1 cellular context compared by ENCODE assay signal in the genomic region with DNA sequence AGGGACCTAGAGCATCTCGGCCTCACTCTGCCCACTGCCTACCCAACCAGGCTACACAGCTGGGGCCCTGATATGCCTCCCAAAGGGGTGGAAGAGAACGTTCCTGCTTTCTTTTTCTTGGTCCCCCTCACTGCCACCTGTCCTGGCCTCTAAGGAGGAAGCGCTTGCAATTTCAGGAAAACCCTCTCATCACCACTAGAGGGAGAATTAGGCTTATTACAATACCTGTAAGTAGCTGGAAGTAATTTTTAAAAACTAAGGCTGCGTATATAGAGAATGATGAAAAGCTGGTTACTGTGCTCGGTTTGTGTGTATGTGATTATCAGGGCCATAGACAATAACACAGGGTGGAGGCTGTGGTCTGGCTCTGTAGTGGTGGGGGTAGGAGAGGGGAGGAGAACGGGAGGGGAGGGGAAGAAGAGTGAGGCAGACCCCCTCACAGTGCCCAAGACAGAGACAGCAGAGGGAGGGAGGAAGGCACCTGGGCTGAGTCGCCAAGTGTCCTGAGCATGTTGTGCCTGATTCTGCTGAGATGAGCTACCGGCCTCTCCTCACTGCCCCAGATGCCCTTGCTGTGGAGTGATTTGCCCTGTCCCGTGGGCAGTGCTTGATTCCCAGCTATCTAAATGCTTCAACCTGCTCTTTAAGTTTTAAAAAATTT.
TF ChIP-seq lines count a peak whose summit lies in the region.

No MANE protein-coding gene starts in this region.

TF ChIP-seq in SK-N-SH treated with all-trans-retinoic acid at 6 μM for 48 hours, 23 proteins besides CTCF, POLR2A, EP300 and RAD21 (continued from another document):
- TF ChIP-seq, protein P1, sequence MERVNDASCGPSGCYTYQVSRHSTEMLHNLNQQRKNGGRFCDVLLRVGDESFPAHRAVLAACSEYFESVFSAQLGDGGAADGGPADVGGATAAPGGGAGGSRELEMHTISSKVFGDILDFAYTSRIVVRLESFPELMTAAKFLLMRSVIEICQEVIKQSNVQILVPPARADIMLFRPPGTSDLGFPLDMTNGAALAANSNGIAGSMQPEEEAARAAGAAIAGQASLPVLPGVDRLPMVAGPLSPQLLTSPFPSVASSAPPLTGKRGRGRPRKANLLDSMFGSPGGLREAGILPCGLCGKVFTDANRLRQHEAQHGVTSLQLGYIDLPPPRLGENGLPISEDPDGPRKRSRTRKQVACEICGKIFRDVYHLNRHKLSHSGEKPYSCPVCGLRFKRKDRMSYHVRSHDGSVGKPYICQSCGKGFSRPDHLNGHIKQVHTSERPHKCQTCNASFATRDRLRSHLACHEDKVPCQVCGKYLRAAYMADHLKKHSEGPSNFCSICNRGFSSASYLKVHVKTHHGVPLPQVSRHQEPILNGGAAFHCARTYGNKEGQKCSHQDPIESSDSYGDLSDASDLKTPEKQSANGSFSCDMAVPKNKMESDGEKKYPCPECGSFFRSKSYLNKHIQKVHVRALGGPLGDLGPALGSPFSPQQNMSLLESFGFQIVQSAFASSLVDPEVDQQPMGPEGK (CRISPR knock-in tag; IDR thresholded peaks at IDR 0.05; ENCODE audit: borderline replicate concordance) = no peak
- TF ChIP-seq, protein P2, sequence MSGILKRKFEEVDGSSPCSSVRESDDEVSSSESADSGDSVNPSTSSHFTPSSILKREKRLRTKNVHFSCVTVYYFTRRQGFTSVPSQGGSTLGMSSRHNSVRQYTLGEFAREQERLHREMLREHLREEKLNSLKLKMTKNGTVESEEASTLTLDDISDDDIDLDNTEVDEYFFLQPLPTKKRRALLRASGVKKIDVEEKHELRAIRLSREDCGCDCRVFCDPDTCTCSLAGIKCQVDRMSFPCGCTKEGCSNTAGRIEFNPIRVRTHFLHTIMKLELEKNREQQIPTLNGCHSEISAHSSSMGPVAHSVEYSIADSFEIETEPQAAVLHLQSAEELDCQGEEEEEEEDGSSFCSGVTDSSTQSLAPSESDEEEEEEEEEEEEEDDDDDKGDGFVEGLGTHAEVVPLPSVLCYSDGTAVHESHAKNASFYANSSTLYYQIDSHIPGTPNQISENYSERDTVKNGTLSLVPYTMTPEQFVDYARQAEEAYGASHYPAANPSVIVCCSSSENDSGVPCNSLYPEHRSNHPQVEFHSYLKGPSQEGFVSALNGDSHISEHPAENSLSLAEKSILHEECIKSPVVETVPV (CRISPR knock-in tag; IDR thresholded peaks at IDR 0.05) = no peak
- TF ChIP-seq ZNF70 (CRISPR knock-in tag; IDR thresholded peaks at IDR 0.05) (no peak), OSR1 (CRISPR knock-in tag; IDR thresholded peaks at IDR 0.05) (no peak)
- TF ChIP-seq, protein P3, sequence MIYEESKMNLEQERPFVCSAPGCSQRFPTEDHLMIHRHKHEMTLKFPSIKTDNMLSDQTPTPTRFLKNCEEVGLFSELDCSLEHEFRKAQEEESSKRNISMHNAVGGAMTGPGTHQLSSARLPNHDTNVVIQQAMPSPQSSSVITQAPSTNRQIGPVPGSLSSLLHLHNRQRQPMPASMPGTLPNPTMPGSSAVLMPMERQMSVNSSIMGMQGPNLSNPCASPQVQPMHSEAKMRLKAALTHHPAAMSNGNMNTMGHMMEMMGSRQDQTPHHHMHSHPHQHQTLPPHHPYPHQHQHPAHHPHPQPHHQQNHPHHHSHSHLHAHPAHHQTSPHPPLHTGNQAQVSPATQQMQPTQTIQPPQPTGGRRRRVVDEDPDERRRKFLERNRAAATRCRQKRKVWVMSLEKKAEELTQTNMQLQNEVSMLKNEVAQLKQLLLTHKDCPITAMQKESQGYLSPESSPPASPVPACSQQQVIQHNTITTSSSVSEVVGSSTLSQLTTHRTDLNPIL (CRISPR knock-in tag; IDR thresholded peaks at IDR 0.05; ENCODE audit: low read depth) = no peak
- TF ChIP-seq, protein P4, sequence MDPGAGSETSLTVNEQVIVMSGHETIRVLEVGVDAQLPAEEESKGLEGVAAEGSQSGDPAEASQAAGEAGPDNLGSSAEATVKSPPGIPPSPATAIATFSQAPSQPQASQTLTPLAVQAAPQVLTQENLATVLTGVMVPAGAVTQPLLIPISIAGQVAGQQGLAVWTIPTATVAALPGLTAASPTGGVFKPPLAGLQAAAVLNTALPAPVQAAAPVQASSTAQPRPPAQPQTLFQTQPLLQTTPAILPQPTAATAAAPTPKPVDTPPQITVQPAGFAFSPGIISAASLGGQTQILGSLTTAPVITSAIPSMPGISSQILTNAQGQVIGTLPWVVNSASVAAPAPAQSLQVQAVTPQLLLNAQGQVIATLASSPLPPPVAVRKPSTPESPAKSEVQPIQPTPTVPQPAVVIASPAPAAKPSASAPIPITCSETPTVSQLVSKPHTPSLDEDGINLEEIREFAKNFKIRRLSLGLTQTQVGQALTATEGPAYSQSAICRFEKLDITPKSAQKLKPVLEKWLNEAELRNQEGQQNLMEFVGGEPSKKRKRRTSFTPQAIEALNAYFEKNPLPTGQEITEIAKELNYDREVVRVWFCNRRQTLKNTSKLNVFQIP (CRISPR knock-in tag; IDR thresholded peaks at IDR 0.05; ENCODE audit: borderline replicate concordance, low read depth) = no peak
